In genomic region chr3:138186803-138187295, GRCh38 we compare ENCODE assay signal across 8 cellular contexts. TPM values are rescaled to one million over a fixed set of nuclear protein-coding genes. Genes with fewer than 3 reads are reported as not detected.
A peak's percentile ranks its signal among the peaks of the same experiment; 100 is the strongest.
DNase-seq lines count a peak whose midpoint lies in the region; ATAC-seq and TF ChIP-seq lines count a peak whose summit lies in the region.

No MANE protein-coding gene starts in this region.

- H3K27ac Mint-ChIP-seq in stimulated activated effector memory CD8-positive, alpha-beta T cell treated with anti-CD3 and anti-CD28 coated beads, Interleukin-12 subunit alpha, Interleukin-12 subunit beta, amount 100 ng/mL, for 72 hours: peak overlapping the region; percentile 98

- H3K4me3 Mint-ChIP-seq in stimulated activated effector memory CD8-positive, alpha-beta T cell treated with anti-CD3 and anti-CD28 coated beads, Interleukin-12 subunit alpha, Interleukin-12 subunit beta, amount 100 ng/mL, for 72 hours: peak overlapping the region; percentile 86

- peaks cover 41% of the 10 kb centered on the region for H3K4me1 Mint-ChIP-seq in stimulated activated effector memory CD8-positive, alpha-beta T cell treated with anti-CD3 and anti-CD28 coated beads, Interleukin-12 subunit alpha, Interleukin-12 subunit beta, amount 100 ng/mL, for 72 hours

- no peaks in the 10 kb centered on the region for H3K9me3 Mint-ChIP-seq in stimulated activated effector memory CD8-positive, alpha-beta T cell treated with anti-CD3 and anti-CD28 coated beads, Interleukin-12 subunit alpha, Interleukin-12 subunit beta, amount 100 ng/mL, for 72 hours

- ATAC-seq in HG03378 (IDR thresholded peaks at IDR 0.05; ENCODE audit: unreplicated experiment): peak; percentile 84
- peak; percentile 69 for ATAC-seq in stimulated activated effector memory CD8-positive, alpha-beta T cell treated with anti-CD3 and anti-CD28 coated beads, Interleukin-12 subunit alpha, Interleukin-12 subunit beta, amount 100 ng/mL, for 72 hours

- DNase-seq in Ammon's horn (ENCODE audit: low spot score): peak; percentile 93
- peak; percentile 91 for DNase-seq in GM19238 (ENCODE audit: insufficient read length, low spot score)
- peak; percentile 80 for DNase-seq in NCI-H748 (lab: John Stamatoyannopoulos, UW; ENCODE audit: unreplicated experiment)
- DNase-seq in activated CD8-positive, alpha-beta memory T cell treated with anti-CD3 and anti-CD28 coated beads, Interleukin-2, amount 50 U/mL, for 4 hours: peak; percentile 87
- DNase-seq in erythroblast (lab: John Stamatoyannopoulos, UW): peak; percentile 94 to 96
- DNase-seq in myocyte (ENCODE audit: low read depth): peak; percentile 91
- DNase-seq in stimulated activated effector memory CD8-positive, alpha-beta T cell treated with anti-CD3 and anti-CD28 coated beads, Interleukin-12 subunit alpha, Interleukin-12 subunit beta, amount 100 ng/mL, for 72 hours (ENCODE audit: low spot score in 2 of 2): peak in 1 of 2 donors; percentile 77

- TF ChIP-seq POLR2A in erythroblast (IDR thresholded peaks at IDR 0.05; ENCODE audit: low read length): no peak

- peaks cover 17% of the 10 kb centered on the region for H3K36me3 Mint-ChIP-seq in stimulated activated effector memory CD8-positive, alpha-beta T cell treated with anti-CD3 and anti-CD28 coated beads, Interleukin-12 subunit alpha, Interleukin-12 subunit beta, amount 100 ng/mL, for 72 hours

RNA-seq across cellular contexts. Expression of gene ARMC8, which starts 0.3 kb away (rescaled TPM):
- total RNA-seq in myocyte: 47.9 and 57.1 TPM in 2 replicates
- 18.7 TPM for polyA plus RNA-seq in myocyte (2012)

RNA-seq across cellular contexts. Expression of gene DBR1, which starts 12.1 kb away (rescaled TPM):
- total RNA-seq in myocyte: 11.2 and 11.3 TPM in 2 replicates
- polyA plus RNA-seq in myocyte (2012): 8.3 TPM

RNA-seq across cellular contexts. Expression of gene A4GNT, which starts 54.7 kb away (rescaled TPM):
- total RNA-seq in myocyte: not detected in 2 replicates
- 0.06 TPM for polyA plus RNA-seq in myocyte (2012)
